ENCODE assay signal across 1 cellular context in the genomic region with DNA sequence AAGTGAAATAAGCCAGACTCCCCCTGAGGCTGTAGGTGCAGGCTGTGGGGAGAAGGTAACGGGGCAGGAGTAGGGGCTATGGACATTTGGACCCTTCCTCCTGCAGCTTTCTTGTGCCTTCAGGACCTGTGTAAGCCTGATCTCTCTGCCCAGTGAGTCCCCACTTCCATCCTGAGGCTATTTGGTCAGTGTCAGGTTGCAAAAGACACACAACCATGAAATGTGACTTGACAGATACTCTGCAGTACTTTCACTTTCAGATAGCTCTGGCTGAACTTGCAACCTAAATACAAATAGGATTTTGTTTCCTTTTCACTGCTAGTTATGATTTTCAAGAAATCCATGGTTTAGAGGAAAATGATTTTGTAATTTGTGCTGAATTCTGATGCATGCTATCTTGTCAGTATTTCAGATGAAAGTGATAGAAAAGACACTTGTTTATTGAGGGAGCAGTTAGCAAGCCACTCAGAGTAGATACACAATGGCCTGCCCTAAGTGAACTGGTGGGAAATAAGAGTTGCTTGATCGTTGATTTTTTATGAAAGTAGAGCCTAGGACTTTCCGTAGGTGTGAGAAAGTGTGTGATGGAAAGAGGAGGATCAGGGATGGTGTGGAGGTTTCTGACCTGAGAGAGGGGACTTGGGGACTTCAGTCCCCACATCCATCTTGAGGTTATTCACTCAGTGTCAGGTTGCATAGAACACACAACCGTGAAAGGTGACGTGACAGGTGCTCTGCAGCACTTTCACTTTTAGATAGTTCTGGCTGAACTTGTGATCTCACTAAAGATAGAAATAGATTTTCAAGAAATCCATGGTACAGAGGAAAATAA.
TF ChIP-seq lines count a peak whose summit lies in the region.

No MANE protein-coding gene starts in this region.

TF ChIP-seq in GM12891, 5 proteins besides CTCF, POLR2A, EP300 and RAD21:
- no peak for TF ChIP-seq SPI1 (IDR thresholded peaks at IDR 0.05; ENCODE audit: low read depth, low read length)
- TF ChIP-seq PAX5 (IDR thresholded peaks at IDR 0.05; ENCODE audit: insufficient read depth, low read length, severe bottlenecking) = no peak
- TF ChIP-seq POLR2AphosphoS5 (IDR thresholded peaks at IDR 0.05; ENCODE audit: low read depth, low read length) = no peak
- TF ChIP-seq POU2F2 (IDR thresholded peaks at IDR 0.05; ENCODE audit: low read depth, low read length) = no peak
- no peak for TF ChIP-seq TAF1 (IDR thresholded peaks at IDR 0.05; ENCODE audit: low read depth, low read length)
